8 cellular contexts compared by ENCODE assay signal in genomic region chr1:23868848-23869450, GRCh38. TPM values are rescaled to one million over a fixed set of nuclear protein-coding genes. Genes with fewer than 3 reads are reported as not detected.
A peak's percentile ranks its signal among the peaks of the same experiment; 100 is the strongest.
DNase-seq lines count a peak whose midpoint lies in the region; ATAC-seq and TF ChIP-seq lines count a peak whose summit lies in the region.

No MANE protein-coding gene starts in this region.

- ATAC-seq in activated T-cell treated with anti-CD3 and anti-CD28 coated beads, Interleukin-2, amount 50 U/mL, for 4 hours, result no peak
- no peak for ATAC-seq in HG02884 (IDR thresholded peaks at IDR 0.05; ENCODE audit: unreplicated experiment)

- no peak for DNase-seq in activated T-cell treated with anti-CD3 and anti-CD28 coated beads, Interleukin-2, amount 50 U/mL, for 4 hours
- no peak for DNase-seq in activated T-cell treated with anti-CD3 and anti-CD28 coated beads, Interleukin-2, amount 50 U/mL, for 1 hour
- DNase-seq in foreskin fibroblast (no peak), H7 (no peak), cerebellar nuclear complex (lab: John Stamatoyannopoulos, UW) (no peak)

- H3K36me3 Mint-ChIP-seq in activated T-cell treated with anti-CD3 and anti-CD28 coated beads, Interleukin-2, amount 50 U/mL, for 4 hours (ENCODE audit: insufficient read depth), result no peaks in the 10 kb centered on the region

- peak overlapping the region; percentile 65 for H3K9ac ChIP-seq in SU-DHL-6 (ENCODE audit: low read length)

- no peaks in the 10 kb centered on the region for H4K20me1 ChIP-seq in SU-DHL-6 (ENCODE audit: low read depth, low read length)

- H3K79me2 ChIP-seq in SU-DHL-6 (ENCODE audit: insufficient read depth, low read length), result peaks cover 13% of the 10 kb centered on the region; the same call in 1 of the 2 replicates

- H3K9me3 Mint-ChIP-seq in activated T-cell treated with anti-CD3 and anti-CD28 coated beads, Interleukin-2, amount 50 U/mL, for 4 hours, result no peaks in the 10 kb centered on the region

- TF ChIP-seq CTCF in SU-DHL-6 (IDR thresholded peaks at IDR 0.05; ENCODE audit: insufficient read depth, low read length, poor library complexity, severe bottlenecking) (no peak), foreskin fibroblast (IDR thresholded peaks at IDR 0.05; ENCODE audit: low read depth, low read length) (no peak)

- no peaks in the 10 kb centered on the region for H3K9me3 ChIP-seq in SU-DHL-6 (ENCODE audit: insufficient read depth, low read length)

- H3K4me3 ChIP-seq in SU-DHL-6 (ENCODE audit: insufficient read depth, low read length, poor library complexity, severe bottlenecking) (no peak overlapping the region), foreskin fibroblast (ENCODE audit: low read depth in 1 of 2, low read length in 2 of 2) (peak overlapping the region; percentile 63 to 65), skin epidermis (peak overlapping the region; percentile 60 to 93 (median 69)), H7 (ENCODE audit: insufficient read depth, low read depth, low read length) (no peak overlapping the region)

- peak overlapping the region; percentile 84 for H3K4me3 Mint-ChIP-seq in activated T-cell treated with anti-CD3 and anti-CD28 coated beads, Interleukin-2, amount 50 U/mL, for 4 hours

- H3K27me3 Mint-ChIP-seq in activated T-cell treated with anti-CD3 and anti-CD28 coated beads, Interleukin-2, amount 50 U/mL, for 4 hours (ENCODE audit: low read depth), result no peaks in the 10 kb centered on the region

- no peaks in the 10 kb centered on the region for H3K9me2 ChIP-seq in SU-DHL-6 (replicated peaks; ENCODE audit: insufficient read depth, low read length)

- H3K27me3 ChIP-seq in SU-DHL-6 (ENCODE audit: low read length), result no peaks in the 10 kb centered on the region
- H3K27me3 ChIP-seq in H7 (ENCODE audit: control insufficient read depth, insufficient read depth, low read length), result peaks cover 27% of the 10 kb centered on the region

- H2AFZ ChIP-seq in SU-DHL-6 (ENCODE audit: low read depth, low read length, severe bottlenecking), result peak overlapping the region; percentile 73

- H3K27ac ChIP-seq in SU-DHL-6 (ENCODE audit: low read depth, low read length), result peak overlapping the region; percentile 72
- peak overlapping the region in 14 of 21 experiments; percentile 2 to 81 (median 50) for H3K27ac ChIP-seq in skin epidermis

- H3F3A ChIP-seq in SU-DHL-6 (ENCODE audit: insufficient read depth), result peaks cover 7% of the 10 kb centered on the region; the same call in 1 of the 2 replicates

- H3K36me3 ChIP-seq in SU-DHL-6 (ENCODE audit: low read length) (no peaks in the 10 kb centered on the region), H7 (replicated peaks; ENCODE audit: control insufficient read depth, insufficient read depth, low read length) (no peaks in the 10 kb centered on the region)

- peaks cover 21% of the 10 kb centered on the region for H3K4me1 Mint-ChIP-seq in activated T-cell treated with anti-CD3 and anti-CD28 coated beads, Interleukin-2, amount 50 U/mL, for 4 hours (ENCODE audit: low read depth)

- H3K4me2 ChIP-seq in SU-DHL-6 (ENCODE audit: low read depth, low read length, poor library complexity, severe bottlenecking), result peak overlapping the region; percentile 59

RNA-seq across cellular contexts. Expression of gene FUCA1, which starts 0.9 kb away (rescaled TPM):
- total RNA-seq in activated T-cell treated with anti-CD3 and anti-CD28 coated beads, Interleukin-2, amount 50 U/mL, for 4 hours, result 1 to 10 TPM; 4.8 to 6.0 (median 5.5) TPM
- total RNA-seq in H7 (2014; rRNA removed; shearing (Covaris generic)), result 8.2 and 10.8 TPM in 2 replicates

RNA-seq across cellular contexts. Expression of gene HMGCL, which starts 43.7 kb away (rescaled TPM):
- total RNA-seq in activated T-cell treated with anti-CD3 and anti-CD28 coated beads, Interleukin-2, amount 50 U/mL, for 4 hours, result 10 to 100 TPM; 10.5 to 11.1 (median 11.0) TPM
- 35.8 and 53.1 TPM in 2 replicates for total RNA-seq in H7 (2014; rRNA removed; shearing (Covaris generic))

RNA-seq across cellular contexts. Expression of gene CNR2, which starts 44.2 kb away (rescaled TPM):
- total RNA-seq in activated T-cell treated with anti-CD3 and anti-CD28 coated beads, Interleukin-2, amount 50 U/mL, for 4 hours, result under 1 TPM; 0.05 to 0.24 (median 0.10) TPM
- not detected in 2 replicates for total RNA-seq in H7 (2014; rRNA removed; shearing (Covaris generic))

Comparison
In these comparisons a context has a peak if more than half of its experiments do, and no peak if none do; other contexts are left out.
1. H3K4me3 ChIP-seq: peak in foreskin fibroblast (2 of 2) and skin epidermis (7 of 7); none in SU-DHL-6 (single experiment) and H7 (single experiment).